ENCODE assay signal across 7 cellular contexts in genomic region chr2:70142590-70143313, GRCh38. TPM values are rescaled to one million over a fixed set of nuclear protein-coding genes. Genes with fewer than 3 reads are reported as not detected.
A peak's percentile ranks its signal among the peaks of the same experiment; 100 is the strongest.
DNase-seq lines count a peak whose midpoint lies in the region; ATAC-seq, FAIRE-seq and TF ChIP-seq lines count a peak whose summit lies in the region.

No MANE protein-coding gene starts in this region.

- peak; percentile 95 for FAIRE-seq in GM18507 (lab: Jason Lieb, UNC)
- no peak for FAIRE-seq in astrocyte (lab: Jason Lieb, UNC)

- no peaks in the 10 kb centered on the region for H3K27me3 Mint-ChIP-seq in T-helper 2 cell treated with Interferon-gamma antibody and Interleukin-4, amounts not matched to agents 5 μg/mL and 100 μg/mL, for 36 hours (ENCODE audit: low read depth)
- no peaks in the 10 kb centered on the region for H3K27me3 Mint-ChIP-seq in astrocyte (ENCODE audit: low read depth, unreplicated experiment)

- H3K36me3 Mint-ChIP-seq in T-helper 2 cell treated with Interferon-gamma antibody and Interleukin-4, amounts not matched to agents 5 μg/mL and 100 μg/mL, for 36 hours (ENCODE audit: low read depth): no peaks in the 10 kb centered on the region
- H3K36me3 Mint-ChIP-seq in astrocyte (ENCODE audit: low read depth, unreplicated experiment): peaks cover 4% of the 10 kb centered on the region

- H3K4me2 ChIP-seq in astrocyte (ENCODE audit: low read length): peak overlapping the region; percentile 88

- H3K79me2 ChIP-seq in astrocyte (ENCODE audit: insufficient read depth, low read length): peaks cover 7% of the 10 kb centered on the region

- H3K27ac Mint-ChIP-seq in T-helper 2 cell treated with Interferon-gamma antibody and Interleukin-4, amounts not matched to agents 5 μg/mL and 100 μg/mL, for 36 hours: peak overlapping the region; percentile 98
- H3K27ac Mint-ChIP-seq in astrocyte (ENCODE audit: unreplicated experiment): peak overlapping the region; percentile 97

- peaks cover 19% of the 10 kb centered on the region for H3K4me1 ChIP-seq in astrocyte (ENCODE audit: insufficient read depth, low read length)

- H3K9ac ChIP-seq in astrocyte (ENCODE audit: low read length): peak overlapping the region; percentile 91

- no peaks in the 10 kb centered on the region for H4K20me1 ChIP-seq in astrocyte (ENCODE audit: insufficient read depth, low read length)

- peaks cover 50% of the 10 kb centered on the region for H3K4me1 Mint-ChIP-seq in T-helper 2 cell treated with Interferon-gamma antibody and Interleukin-4, amounts not matched to agents 5 μg/mL and 100 μg/mL, for 36 hours (ENCODE audit: low read depth)
- H3K4me1 Mint-ChIP-seq in astrocyte (ENCODE audit: low read depth, unreplicated experiment): peaks cover 14% of the 10 kb centered on the region

- H3K27ac ChIP-seq in astrocyte (ENCODE audit: low read depth, low read length): peak overlapping the region; percentile 96

- peak overlapping the region; percentile 87 for H3K4me3 Mint-ChIP-seq in T-helper 2 cell treated with Interferon-gamma antibody and Interleukin-4, amounts not matched to agents 5 μg/mL and 100 μg/mL, for 36 hours
- peak overlapping the region; percentile 79 for H3K4me3 Mint-ChIP-seq in astrocyte (ENCODE audit: unreplicated experiment)

- no peaks in the 10 kb centered on the region for H3K36me3 ChIP-seq in astrocyte (ENCODE audit: insufficient read depth, low read length)

- peak overlapping the region; percentile 59 for H3K4me3 ChIP-seq in astrocyte (ENCODE audit: insufficient read depth, low read depth, low read length)

- peak overlapping the region; percentile 35 for H2AFZ ChIP-seq in astrocyte (ENCODE audit: low read depth, low read length)

- no peaks in the 10 kb centered on the region for H3K9me3 Mint-ChIP-seq in T-helper 2 cell treated with Interferon-gamma antibody and Interleukin-4, amounts not matched to agents 5 μg/mL and 100 μg/mL, for 36 hours
- H3K9me3 Mint-ChIP-seq in astrocyte (ENCODE audit: unreplicated experiment): peaks cover 2% of the 10 kb centered on the region

- peak; percentile 58 for ATAC-seq in HG02973 (IDR thresholded peaks at IDR 0.05; ENCODE audit: unreplicated experiment)

- DNase-seq in GM18507 (ENCODE audit: extremely low spot score, insufficient read length, low read depth): peak; percentile 90
- peak; percentile 93 for DNase-seq in NCI-H187 treated with DMSO at 0.1 percent for 48 hours (lab: John Stamatoyannopoulos, UW)
- peak; percentile 100 for DNase-seq in T-helper 2 cell treated with Interferon-gamma antibody and Interleukin-4, amounts not matched to agents 5 μg/mL and 100 μg/mL, for 36 hours (ENCODE audit: low spot score)
- DNase-seq in astrocyte (ENCODE audit: low read depth): peak; percentile 92
- peak; percentile 98 for DNase-seq in hepatic stellate cell (ENCODE audit: low spot score)
- DNase-seq in renal cortical epithelial cell (ENCODE audit: low read depth): peak; percentile 93

- H3K9me3 ChIP-seq in astrocyte (ENCODE audit: insufficient read depth, low read depth, low read length): no peaks in the 10 kb centered on the region

- no peaks in the 10 kb centered on the region for H3K27me3 ChIP-seq in astrocyte (ENCODE audit: insufficient read depth, low read length)

- TF ChIP-seq CTCF in astrocyte (IDR thresholded peaks at IDR 0.05; ENCODE audit: insufficient read depth, low read depth, low read length): peak; percentile 61

RNA-seq across cellular contexts. Expression of gene C2orf42, which starts 48.1 kb away (rescaled TPM):
- total RNA-seq in astrocyte (15.2 and 20.7 TPM in 2 replicates), renal cortical epithelial cell (8.9 and 20.8 TPM in 2 replicates)

RNA-seq across cellular contexts. Expression of gene PCBP1, which starts 55.5 kb away (rescaled TPM):
- 194 and 205 TPM in 2 replicates for total RNA-seq in astrocyte
- total RNA-seq in renal cortical epithelial cell: 24.7 and 103 TPM in 2 replicates

Comparison
In these comparisons a context has a peak if more than half of its experiments do, and no peak if none do; other contexts are left out.
1. Peak in every context shown above with its lines: DNase-seq, ATAC-seq, H3K4me3 ChIP-seq and H3K27ac ChIP-seq.